In genomic region chr18:415047-415446, GRCh38 we compare ENCODE assay signal across 25 cellular contexts.
"Had no signal": no experiment of that assay in that cellular context is flagged by ENCODE, and none has a peak within 500 bp of the region (broad histone marks: within the 10 kb centered on the region; RNA-seq: fewer than 3 reads in every experiment).

No MANE protein-coding gene starts in this region.

- FAIRE-seq: bronchial epithelial cell, islet of Langerhans had no signal

- H3K36me3 ChIP-seq: esophagus squamous epithelium, gastrocnemius medialis, left lung, lower lobe of right lung, ovary, right lobe of liver, vagina had no signal

- ATAC-seq: activated CD8-positive, alpha-beta T cell treated with anti-CD3 and anti-CD28 coated beads for 36 hours; activated naive CD4-positive, alpha-beta T cell treated with anti-CD3 and anti-CD28 coated beads, Interleukin-2, amount 50 U/mL, for 72 hours; activated T-cell treated with anti-CD3 and anti-CD28 coated beads, Interleukin-2, amount 50 U/mL, for 72 hours; gastrocnemius medialis; lower lobe of right lung; mucosa of descending colon; natural killer cell treated with Interleukin-12 subunit alpha and Interleukin-12 subunit beta and Interleukin-15 and Interleukin-18, amount 100 ng/mL, for 72 hours; right lobe of liver; stimulated activated effector memory CD8-positive, alpha-beta T cell treated with anti-CD3 and anti-CD28 coated beads, Interleukin-12 subunit alpha, Interleukin-12 subunit beta, amount 100 ng/mL, for 72 hours; stimulated activated naive CD8-positive, alpha-beta T cell treated with anti-CD3 and anti-CD28 coated beads, Interleukin-15, amount 100 ng/mL, for 72 hours had no signal

- H3K4me3 ChIP-seq: esophagus squamous epithelium, gastrocnemius medialis, left lung, lower lobe of right lung, mucosa of descending colon, ovary, right lobe of liver, vagina had no signal

- H3K4me1 ChIP-seq: esophagus squamous epithelium, gastrocnemius medialis, right lobe of liver, vagina had no signal

- H3K27ac ChIP-seq: esophagus squamous epithelium, gastrocnemius medialis, left lung, lower lobe of right lung, ovary, right lobe of liver, vagina had no signal

- DNase-seq: activated B cell treated with CpG ODN at 0.5 μM for 24 hours; activated CD4-positive, alpha-beta T cell treated with anti-CD3 and anti-CD28 coated beads, Interleukin-2, amount 50 U/mL, for 1 hour; activated CD8-positive, alpha-beta T cell treated with anti-CD3 and anti-CD28 coated beads for 36 hours; activated naive CD4-positive, alpha-beta T cell; activated T-cell treated with anti-CD3 and anti-CD28 coated beads, Interleukin-2, amount 50 U/mL, for 72 hours; dermis blood vessel endothelial cell; effector CD4-positive, alpha-beta T cell; esophagus squamous epithelium; gastrocnemius medialis; glutamatergic neuron; left lung; lower lobe of right lung; mesendoderm; mucosa of descending colon; ovary; right lobe of liver; stimulated activated CD4-positive, alpha-beta T cell treated with anti-CD3 and anti-CD28 coated beads, Interleukin-4, amount 100 ng/mL, for 24 hours; stimulated activated naive CD8-positive, alpha-beta T cell treated with anti-CD3 and anti-CD28 coated beads, Interleukin-15, amount 100 ng/mL, for 72 hours; substantia nigra had no signal

- H3K9me3 ChIP-seq: esophagus squamous epithelium, gastrocnemius medialis, left lung, lower lobe of right lung, mucosa of descending colon, ovary, right lobe of liver, vagina had no signal

- H3K27me3 ChIP-seq: esophagus squamous epithelium, gastrocnemius medialis, left lung, ovary, right lobe of liver, vagina had no signal
